Comparison of ENCODE assay signal across 10 cellular contexts in the genomic region with DNA sequence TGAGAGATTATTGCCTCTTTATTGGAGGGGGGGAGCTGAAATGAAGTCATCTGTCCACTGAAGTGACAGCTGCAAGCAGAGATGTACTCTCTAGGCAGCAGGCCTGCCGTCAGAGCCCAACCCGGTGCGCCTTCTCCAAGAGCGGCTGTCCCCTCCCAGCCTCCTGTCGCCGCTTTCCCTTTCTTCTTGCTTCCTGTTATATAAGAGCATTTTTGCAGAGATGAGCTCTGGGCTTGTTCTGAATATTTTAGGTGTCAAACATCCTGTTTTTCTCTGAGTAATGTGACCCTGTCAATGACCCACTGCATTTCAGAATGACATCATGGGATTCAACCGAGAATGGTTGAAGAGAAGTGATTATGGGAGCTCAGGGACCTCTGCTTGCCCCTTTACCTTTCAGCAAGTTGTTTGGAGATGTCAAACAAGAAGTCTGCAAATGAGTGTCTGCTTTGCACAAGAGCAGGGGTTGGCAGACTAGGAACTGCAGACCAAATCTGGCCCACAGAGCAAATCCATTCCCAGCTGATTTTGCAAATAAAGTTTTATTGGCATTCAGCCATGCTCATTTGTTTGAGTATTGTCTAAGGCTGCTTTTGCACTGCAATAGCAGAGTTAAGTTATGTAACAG.
A peak's percentile ranks its signal among the peaks of the same experiment; 100 is the strongest.
DNase-seq lines count a peak whose midpoint lies in the region; ATAC-seq, FAIRE-seq and TF ChIP-seq lines count a peak whose summit lies in the region.
"Had no signal": no experiment of that assay in that cellular context is flagged by ENCODE, and none has a peak within 500 bp of the region (broad histone marks: within the 10 kb centered on the region; RNA-seq: fewer than 3 reads in every experiment).

No MANE protein-coding gene starts in this region.

- FAIRE-seq in frontal cortex (lab: Jason Lieb, UNC) = no peak
- FAIRE-seq: GM18507 had no signal

- no peak for TF ChIP-seq CTCF in choroid plexus epithelial cell (conservative IDR thresholded peaks at IDR 0.05; ENCODE audit: low read depth, low read length)

- no peak overlapping the region for H3K4me3 ChIP-seq in choroid plexus epithelial cell (ENCODE audit: low read depth, low read length)
- H3K4me3 ChIP-seq: dorsolateral prefrontal cortex had no signal

- DNase-seq in DMS53 (lab: John Stamatoyannopoulos, UW) (peak; percentile 71), NCI-H82 (lab: John Stamatoyannopoulos, UW) (peak; percentile 84), choroid plexus epithelial cell (ENCODE audit: low read depth) (peak; percentile 93), myocyte (ENCODE audit: low read depth) (peak; percentile 58), frontal cortex (ENCODE audit: low spot score in 2 of 2) (no peak), UCSD-AML1 (lab: John Stamatoyannopoulos, UW; ENCODE audit: unreplicated experiment) (no peak)
- DNase-seq in activated CD4-positive, CD25-positive, alpha-beta regulatory T cell treated with anti-CD3 and anti-CD28 coated beads, Interleukin-2, amount 50 U/mL, for 72 hours = no peak

- ATAC-seq in GM21381 (IDR thresholded peaks at IDR 0.05; ENCODE audit: unreplicated experiment) = no peak

Comparison
In these comparisons a context has a peak if more than half of its experiments do, and no peak if none do; other contexts are left out.
1. DNase-seq: peak in DMS53 (single experiment), NCI-H82 (single experiment), choroid plexus epithelial cell (single experiment) and myocyte (single experiment); none in frontal cortex (0 of 2), UCSD-AML1 (single experiment) and activated CD4-positive, CD25-positive, alpha-beta regulatory T cell treated with anti-CD3 and anti-CD28 coated beads, Interleukin-2, amount 50 U/mL, for 72 hours (single experiment).